1 cellular context compared by ENCODE assay signal in genomic region chr12:121888478-121889266, GRCh38.
TF ChIP-seq lines count a peak whose summit lies in the region.

Gene PSMD9, plus strand, starts transcription at chr12:121888790. Its CDS starts 67 bp downstream, at chr12:121888857.

TF ChIP-seq in HepG2, 621 proteins besides CTCF, POLR2A, EP300 and RAD21 (continued from another document and continues in another):
- TF ChIP-seq, protein P1, sequence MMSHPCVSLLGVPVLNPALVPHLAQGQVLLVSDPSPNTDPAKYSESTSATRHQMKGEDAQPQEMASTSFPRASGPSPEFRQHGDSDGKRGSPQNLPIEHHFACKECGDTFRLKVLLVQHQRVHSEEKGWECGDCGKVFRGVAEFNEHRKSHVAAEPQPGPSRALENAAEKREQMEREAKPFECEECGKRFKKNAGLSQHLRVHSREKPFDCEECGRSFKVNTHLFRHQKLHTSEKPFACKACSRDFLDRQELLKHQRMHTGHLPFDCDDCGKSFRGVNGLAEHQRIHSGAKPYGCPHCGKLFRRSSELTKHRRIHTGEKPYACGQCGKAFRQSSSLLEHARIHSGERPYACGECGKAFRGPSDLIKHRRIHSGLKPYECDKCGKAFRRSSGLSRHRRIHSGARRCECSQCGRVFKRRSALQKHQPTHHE (CRISPR knock-in tag; IDR thresholded peaks at IDR 0.05; ENCODE audit: borderline replicate concordance) = peak; percentile 44; the same call in 1 of the 2 replicates
- no peak for TF ChIP-seq BRCA1 (CRISPR knock-in tag; IDR thresholded peaks at IDR 0.05)
- TF ChIP-seq NR2F1 (CRISPR knock-in tag; IDR thresholded peaks at IDR 0.05) = peak; percentile 28 to 49; a peak in 2 of 4 replicates
- no peak for TF ChIP-seq ZNF530 (CRISPR knock-in tag; IDR thresholded peaks at IDR 0.05; ENCODE audit: low read depth)
- 0 out of 2 replicates have a peak, but pooled peaks have one; percentile 89 for TF ChIP-seq REL (CRISPR knock-in tag; conservative IDR thresholded peaks at IDR 0.05)
- peak; percentile 90 for TF ChIP-seq TBX2 (CRISPR knock-in tag; IDR thresholded peaks at IDR 0.05; ENCODE audit: borderline replicate concordance)
- TF ChIP-seq ZNF639 (CRISPR knock-in tag; conservative IDR thresholded peaks at IDR 0.05) = peak; percentile 91; the same call in 1 of the 2 replicates
- no peak; the same call in 1 of the 2 replicates for TF ChIP-seq ZNF337 (CRISPR knock-in tag; IDR thresholded peaks at IDR 0.05; ENCODE audit: borderline replicate concordance, low read depth)
- TF ChIP-seq FOSL2 (CRISPR knock-in tag; IDR thresholded peaks at IDR 0.05) = peak; percentile 95
- TF ChIP-seq, protein P2, sequence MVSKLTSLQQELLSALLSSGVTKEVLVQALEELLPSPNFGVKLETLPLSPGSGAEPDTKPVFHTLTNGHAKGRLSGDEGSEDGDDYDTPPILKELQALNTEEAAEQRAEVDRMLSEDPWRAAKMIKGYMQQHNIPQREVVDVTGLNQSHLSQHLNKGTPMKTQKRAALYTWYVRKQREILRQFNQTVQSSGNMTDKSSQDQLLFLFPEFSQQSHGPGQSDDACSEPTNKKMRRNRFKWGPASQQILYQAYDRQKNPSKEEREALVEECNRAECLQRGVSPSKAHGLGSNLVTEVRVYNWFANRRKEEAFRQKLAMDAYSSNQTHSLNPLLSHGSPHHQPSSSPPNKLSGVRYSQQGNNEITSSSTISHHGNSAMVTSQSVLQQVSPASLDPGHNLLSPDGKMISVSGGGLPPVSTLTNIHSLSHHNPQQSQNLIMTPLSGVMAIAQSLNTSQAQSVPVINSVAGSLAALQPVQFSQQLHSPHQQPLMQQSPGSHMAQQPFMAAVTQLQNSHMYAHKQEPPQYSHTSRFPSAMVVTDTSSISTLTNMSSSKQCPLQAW (CRISPR knock-in tag; IDR thresholded peaks at IDR 0.05) = peak; percentile 99
- peak; percentile 96 for TF ChIP-seq MNT (IDR thresholded peaks at IDR 0.05)
- TF ChIP-seq, protein P3, sequence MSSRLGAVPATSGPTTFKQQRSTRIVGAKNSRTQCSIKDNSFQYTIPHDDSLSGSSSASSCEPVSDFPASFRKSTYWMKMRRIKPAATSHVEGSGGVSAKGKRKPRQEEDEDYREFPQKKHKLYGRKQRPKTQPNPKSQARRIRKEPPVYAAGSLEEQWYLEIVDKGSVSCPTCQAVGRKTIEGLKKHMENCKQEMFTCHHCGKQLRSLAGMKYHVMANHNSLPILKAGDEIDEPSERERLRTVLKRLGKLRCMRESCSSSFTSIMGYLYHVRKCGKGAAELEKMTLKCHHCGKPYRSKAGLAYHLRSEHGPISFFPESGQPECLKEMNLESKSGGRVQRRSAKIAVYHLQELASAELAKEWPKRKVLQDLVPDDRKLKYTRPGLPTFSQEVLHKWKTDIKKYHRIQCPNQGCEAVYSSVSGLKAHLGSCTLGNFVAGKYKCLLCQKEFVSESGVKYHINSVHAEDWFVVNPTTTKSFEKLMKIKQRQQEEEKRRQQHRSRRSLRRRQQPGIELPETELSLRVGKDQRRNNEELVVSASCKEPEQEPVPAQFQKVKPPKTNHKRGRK (CRISPR knock-in tag; IDR thresholded peaks at IDR 0.05) = no peak; the same call in 1 of the 2 replicates
- TF ChIP-seq GFI1 (CRISPR knock-in tag; IDR thresholded peaks at IDR 0.05; ENCODE audit: borderline replicate concordance) = peak; percentile 85; the same call in 1 of the 2 replicates
- peak; percentile 61; the same call in 1 of the 2 replicates for TF ChIP-seq JDP2 (CRISPR knock-in tag; IDR thresholded peaks at IDR 0.05; ENCODE audit: borderline replicate concordance)
- TF ChIP-seq AGO1 (IDR thresholded peaks at IDR 0.05; ENCODE audit: low read depth, low read length, poor library complexity, severe bottlenecking) = peak; percentile 82
- TF ChIP-seq ZNF343 (CRISPR knock-in tag; IDR thresholded peaks at IDR 0.05) = peak; percentile 94
- TF ChIP-seq ZNF569 (CRISPR knock-in tag; IDR thresholded peaks at IDR 0.05; ENCODE audit: borderline replicate concordance) = 0 out of 2 replicates have a peak, but pooled peaks have one; percentile 32
- no peak for TF ChIP-seq ZMAT5 (CRISPR knock-in tag; IDR thresholded peaks at IDR 0.05; ENCODE audit: borderline replicate concordance, low read depth)
- TF ChIP-seq ZNF256 (CRISPR knock-in tag; conservative IDR thresholded peaks at IDR 0.05) = no peak
- peak; percentile 96 for TF ChIP-seq DMAP1 (CRISPR knock-in tag; IDR thresholded peaks at IDR 0.05)
- peak; percentile 94 for TF ChIP-seq KDM1A (CRISPR knock-in tag; IDR thresholded peaks at IDR 0.05)
- TF ChIP-seq, protein P4, sequence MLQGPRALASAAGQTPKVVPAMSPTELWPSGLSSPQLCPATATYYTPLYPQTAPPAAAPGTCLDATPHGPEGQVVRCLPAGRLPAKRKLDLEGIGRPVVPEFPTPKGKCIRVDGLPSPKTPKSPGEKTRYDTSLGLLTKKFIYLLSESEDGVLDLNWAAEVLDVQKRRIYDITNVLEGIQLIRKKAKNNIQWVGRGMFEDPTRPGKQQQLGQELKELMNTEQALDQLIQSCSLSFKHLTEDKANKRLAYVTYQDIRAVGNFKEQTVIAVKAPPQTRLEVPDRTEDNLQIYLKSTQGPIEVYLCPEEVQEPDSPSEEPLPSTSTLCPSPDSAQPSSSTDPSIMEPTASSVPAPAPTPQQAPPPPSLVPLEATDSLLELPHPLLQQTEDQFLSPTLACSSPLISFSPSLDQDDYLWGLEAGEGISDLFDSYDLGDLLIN (CRISPR knock-in tag; IDR thresholded peaks at IDR 0.05; ENCODE audit: borderline replicate concordance) = no peak
- TF ChIP-seq BRF2 (CRISPR knock-in tag; IDR thresholded peaks at IDR 0.05) = no peak; the same call in 1 of the 2 replicates
- no peak for TF ChIP-seq SCMH1 (CRISPR knock-in tag; IDR thresholded peaks at IDR 0.05; ENCODE audit: borderline replicate concordance)
- no peak for TF ChIP-seq ZNF207 (IDR thresholded peaks at IDR 0.05; ENCODE audit: borderline replicate concordance)
- TF ChIP-seq ZNF235 (CRISPR knock-in tag; IDR thresholded peaks at IDR 0.05; ENCODE audit: borderline replicate concordance) = peak; percentile 91; the same call in 1 of the 2 replicates
- TF ChIP-seq, protein P5, sequence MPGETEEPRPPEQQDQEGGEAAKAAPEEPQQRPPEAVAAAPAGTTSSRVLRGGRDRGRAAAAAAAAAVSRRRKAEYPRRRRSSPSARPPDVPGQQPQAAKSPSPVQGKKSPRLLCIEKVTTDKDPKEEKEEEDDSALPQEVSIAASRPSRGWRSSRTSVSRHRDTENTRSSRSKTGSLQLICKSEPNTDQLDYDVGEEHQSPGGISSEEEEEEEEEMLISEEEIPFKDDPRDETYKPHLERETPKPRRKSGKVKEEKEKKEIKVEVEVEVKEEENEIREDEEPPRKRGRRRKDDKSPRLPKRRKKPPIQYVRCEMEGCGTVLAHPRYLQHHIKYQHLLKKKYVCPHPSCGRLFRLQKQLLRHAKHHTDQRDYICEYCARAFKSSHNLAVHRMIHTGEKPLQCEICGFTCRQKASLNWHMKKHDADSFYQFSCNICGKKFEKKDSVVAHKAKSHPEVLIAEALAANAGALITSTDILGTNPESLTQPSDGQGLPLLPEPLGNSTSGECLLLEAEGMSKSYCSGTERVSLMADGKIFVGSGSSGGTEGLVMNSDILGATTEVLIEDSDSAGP (CRISPR knock-in tag; IDR thresholded peaks at IDR 0.05; ENCODE audit: borderline replicate concordance) = peak; percentile 95
- peak; percentile 83 for TF ChIP-seq CBX1 (IDR thresholded peaks at IDR 0.05; ENCODE audit: low read depth)
- TF ChIP-seq ZBTB26 (CRISPR knock-in tag; IDR thresholded peaks at IDR 0.05; ENCODE audit: borderline replicate concordance) = peak; percentile 63; the same call in 1 of the 2 replicates
- TF ChIP-seq SSRP1 (CRISPR knock-in tag; IDR thresholded peaks at IDR 0.05) = no peak
- peak; percentile 66 for TF ChIP-seq ZNF263 (CRISPR knock-in tag; IDR thresholded peaks at IDR 0.05)
- TF ChIP-seq MTA1 (CRISPR knock-in tag; IDR thresholded peaks at IDR 0.05; ENCODE audit: borderline replicate concordance) = peak; percentile 95
- TF ChIP-seq TCF12 (IDR thresholded peaks at IDR 0.05) = no peak
- peak; percentile 56; the same call in 1 of the 2 replicates for TF ChIP-seq TCF12 (CRISPR knock-in tag; IDR thresholded peaks at IDR 0.05)
- TF ChIP-seq ZFX (CRISPR knock-in tag; IDR thresholded peaks at IDR 0.05; ENCODE audit: low read depth) = peak; percentile 98
- peak; percentile 40; the same call in 1 of the 2 replicates for TF ChIP-seq ZNF441 (CRISPR knock-in tag; IDR thresholded peaks at IDR 0.05; ENCODE audit: borderline replicate concordance)
- TF ChIP-seq FOXK1 (CRISPR knock-in tag; IDR thresholded peaks at IDR 0.05; ENCODE audit: borderline replicate concordance, low read depth) = peak; percentile 77
- peak; percentile 73; the same call in 1 of the 2 replicates for TF ChIP-seq DZIP1 (CRISPR knock-in tag; IDR thresholded peaks at IDR 0.05)
- TF ChIP-seq KAT8 (CRISPR knock-in tag; IDR thresholded peaks at IDR 0.05) = peak; percentile 98
- peak; percentile 47; the same call in 1 of the 2 replicates for TF ChIP-seq ZBTB37 (CRISPR knock-in tag; IDR thresholded peaks at IDR 0.05)
